ENCODE assay signal across 23 cellular contexts in genomic region chr5:82142217-82142841, GRCh38.
DNase-seq lines count a peak whose midpoint lies in the region; ATAC-seq, FAIRE-seq and TF ChIP-seq lines count a peak whose summit lies in the region.
"Had no signal": no experiment of that assay in that cellular context is flagged by ENCODE, and none has a peak within 500 bp of the region (broad histone marks: within the 10 kb centered on the region; RNA-seq: fewer than 3 reads in every experiment).

No MANE protein-coding gene starts in this region.

- H3K27ac ChIP-seq in naive thymus-derived CD4-positive, alpha-beta T cell (ENCODE audit: low read depth, low read length) = no peak overlapping the region
- H3K27ac ChIP-seq: 22Rv1, BLaER1, C4-2B had no signal

- no peaks in the 10 kb centered on the region for H3K9me3 ChIP-seq in naive thymus-derived CD4-positive, alpha-beta T cell (ENCODE audit: control insufficient read depth in 2 of 3, low read length in 3 of 3)
- H3K9me3 ChIP-seq: Caco-2, HAP-1 had no signal

- H3K27me3 Mint-ChIP-seq in naive thymus-derived CD4-positive, alpha-beta T cell = no peaks in the 10 kb centered on the region
- H3K27me3 Mint-ChIP-seq: B cell; CD4-positive, CD25-positive, alpha-beta regulatory T cell had no signal

- no peaks in the 10 kb centered on the region for H3K27me3 ChIP-seq in bronchial epithelial cell (ENCODE audit: control insufficient read depth, insufficient read depth, low read length)
- no peaks in the 10 kb centered on the region for H3K27me3 ChIP-seq in naive thymus-derived CD4-positive, alpha-beta T cell (ENCODE audit: control insufficient read depth in 2 of 2, insufficient read depth in 2 of 2, low read length in 2 of 2)
- H3K27me3 ChIP-seq: BLaER1 had no signal

- peaks cover 0 to 32% (median 10%) of the 10 kb centered on the region in 11 donors for H3K9me3 Mint-ChIP-seq in naive thymus-derived CD4-positive, alpha-beta T cell
- H3K9me3 Mint-ChIP-seq: HFFc6 had no signal

- no peaks in the 10 kb centered on the region for H3K4me1 ChIP-seq in naive thymus-derived CD4-positive, alpha-beta T cell (ENCODE audit: control insufficient read depth in 2 of 2, insufficient read depth in 2 of 2, low read length in 2 of 2)
- H3K4me1 ChIP-seq: BLaER1, Caco-2, HAP-1 had no signal

- no peak overlapping the region for H3K27ac Mint-ChIP-seq in naive thymus-derived CD4-positive, alpha-beta T cell
- H3K27ac Mint-ChIP-seq: B cell; CD8-positive, alpha-beta T cell; HFFc6 had no signal

- 94 to 96% methylated on average over 5 of the region's 5 CpGs for WGBS in lower leg skin, 2 donors

- POLR2A ChIA-PET in naive thymus-derived CD4-positive, alpha-beta T cell (lab: Charles Lee) = interaction anchor here (1.1 kb wide), 1 partner anchor 9 kb away, joined by 3 read pairs; no protein-coding TSS in a partner anchor

- H3K4me3 Mint-ChIP-seq in naive thymus-derived CD4-positive, alpha-beta T cell = no peak overlapping the region
- H3K4me3 Mint-ChIP-seq: B cell; CD4-positive, CD25-positive, alpha-beta regulatory T cell; CD8-positive, alpha-beta T cell; HFFc6 had no signal

- DNase-seq in NCI-H2171 treated with DMSO at 0.1 percent for 48 hours (lab: John Stamatoyannopoulos, UW) (peak; percentile 19), NCI-H2171 (lab: John Stamatoyannopoulos, UW) (no peak), NCI-H524 (lab: John Stamatoyannopoulos, UW) (peak; percentile 73 to 85), bronchial epithelial cell (ENCODE audit: low read depth) (no peak), lower leg skin (ENCODE audit: low spot score in 2 of 2) (no peak)
- DNase-seq in naive thymus-derived CD4-positive, alpha-beta T cell = no peak
- DNase-seq: Caco-2; CD4-positive, CD25-positive, alpha-beta regulatory T cell; CD8-positive, alpha-beta T cell; DMS153; DND-41; GOT3; HFFc6 had no signal

- no peak overlapping the region for H3K4me3 ChIP-seq in bronchial epithelial cell (ENCODE audit: low read depth, low read length)
- no peak overlapping the region for H3K4me3 ChIP-seq in naive thymus-derived CD4-positive, alpha-beta T cell (ENCODE audit: low read length)
- H3K4me3 ChIP-seq in lower leg skin (ENCODE audit: low read depth, poor library complexity, severe bottlenecking) = no peak overlapping the region
- H3K4me3 ChIP-seq: BLaER1, HAP-1 had no signal

- TF ChIP-seq CTCF in bronchial epithelial cell (IDR thresholded peaks at IDR 0.05; ENCODE audit: insufficient read depth, low read length, severe bottlenecking) (no peak), lower leg skin (IDR thresholded peaks at IDR 0.05) (no peak)

- CTCF ChIA-PET in naive thymus-derived CD4-positive, alpha-beta T cell (lab: Charles Lee) = no interaction called here

- H3K4me1 Mint-ChIP-seq in naive thymus-derived CD4-positive, alpha-beta T cell = peaks cover 0 to 5% (median 0%) of the 10 kb centered on the region in 7 donors
- H3K4me1 Mint-ChIP-seq: B cell had no signal

- TF ChIP-seq POLR2A in lower leg skin (IDR thresholded peaks at IDR 0.05) = no peak

- intact Hi-C loops in naive thymus-derived CD4-positive, alpha-beta T cell (cut with micrococcal nuclease) = no loop called here
- intact Hi-C loops in lower leg skin (cut with DNase I; ENCODE audit: low total_unique reads) = no loop called here

- peaks cover 0 to 32% (median 9%) of the 10 kb centered on the region in 5 donors for H3K36me3 Mint-ChIP-seq in naive thymus-derived CD4-positive, alpha-beta T cell

- ATAC-seq in HG03460 (IDR thresholded peaks at IDR 0.05; ENCODE audit: unreplicated experiment) = no peak
- ATAC-seq in naive thymus-derived CD4-positive, alpha-beta T cell = no peak
- ATAC-seq: CD8-positive, alpha-beta T cell had no signal

- no peaks in the 10 kb centered on the region for H3K36me3 ChIP-seq in bronchial epithelial cell (ENCODE audit: control insufficient read depth, insufficient read depth, low read length)
- H3K36me3 ChIP-seq in naive thymus-derived CD4-positive, alpha-beta T cell (ENCODE audit: control insufficient read depth in 2 of 3, insufficient read depth in 3 of 3, low read length in 3 of 3) = no peaks in the 10 kb centered on the region
- H3K36me3 ChIP-seq: HAP-1 had no signal

- FAIRE-seq in bronchial epithelial cell (lab: Jason Lieb, UNC) = peak; percentile 18
- FAIRE-seq: A204.1, G401.6, GM12892, H54 had no signal

Comparison
In these comparisons a context has a peak if more than half of its experiments do, and no peak if none do; other contexts are left out.
1. DNase-seq: peak in NCI-H2171 treated with DMSO at 0.1 percent for 48 hours (single experiment) and NCI-H524 (2 of 2); none in NCI-H2171 (single experiment), bronchial epithelial cell (single experiment), naive thymus-derived CD4-positive, alpha-beta T cell (0 of 9) and lower leg skin (0 of 2).